14 cellular contexts compared by ENCODE assay signal in genomic region chr5:147892696-147893296, GRCh38. TPM values are rescaled to one million over a fixed set of nuclear protein-coding genes. Genes with fewer than 3 reads are reported as not detected.
DNase-seq lines count a peak whose midpoint lies in the region; ATAC-seq, FAIRE-seq and TF ChIP-seq lines count a peak whose summit lies in the region.
"Had no signal": no experiment of that assay in that cellular context is flagged by ENCODE, and none has a peak within 500 bp of the region (broad histone marks: within the 10 kb centered on the region; RNA-seq: fewer than 3 reads in every experiment).

No MANE protein-coding gene starts in this region.

- H3K27me3 Mint-ChIP-seq in H9 (ENCODE audit: low read depth), result no peaks in the 10 kb centered on the region

- H3K27ac Mint-ChIP-seq in H9, result peak overlapping the region in 1 of 3 experiments; percentile 88; a peak in 2 of 7 replicates
- H3K27ac Mint-ChIP-seq: endodermal cell; stimulated activated effector memory CD8-positive, alpha-beta T cell treated with anti-CD3 and anti-CD28 coated beads, Interleukin-12 subunit alpha, Interleukin-12 subunit beta, amount 100 ng/mL, for 72 hours had no signal

- H3K4me3 Mint-ChIP-seq in H9, result no peak overlapping the region
- H3K4me3 Mint-ChIP-seq: endodermal cell; stimulated activated effector memory CD8-positive, alpha-beta T cell treated with anti-CD3 and anti-CD28 coated beads, Interleukin-12 subunit alpha, Interleukin-12 subunit beta, amount 100 ng/mL, for 72 hours had no signal

- no peak for FAIRE-seq in HTR-8/SVneo (lab: Jason Lieb, UNC)

- no peaks in the 10 kb centered on the region; a peak in 1 of 5 replicates for H3K9me3 Mint-ChIP-seq in H9
- H3K9me3 Mint-ChIP-seq: endodermal cell; stimulated activated effector memory CD8-positive, alpha-beta T cell treated with anti-CD3 and anti-CD28 coated beads, Interleukin-12 subunit alpha, Interleukin-12 subunit beta, amount 100 ng/mL, for 72 hours had no signal

- H3K9ac ChIP-seq in H9 (ENCODE audit: extremely low read depth, insufficient read length, low read length) (no peak overlapping the region), smooth muscle cell (ENCODE audit: low read depth) (peak overlapping the region; percentile 28)
- H3K9ac ChIP-seq: parathyroid adenoma had no signal

- DNase-seq in H9, result peak; percentile 52
- DNase-seq in RWPE2 (ENCODE audit: low spot score), result peak; percentile 78
- DNase-seq in fibroblast of villous mesenchyme (ENCODE audit: low read depth), result peak; percentile 4
- DNase-seq in smooth muscle cell (lab: John Stamatoyannopoulos, UW; ENCODE audit: unreplicated experiment), result no peak
- DNase-seq in NCI-H1694 (lab: John Stamatoyannopoulos, UW), result no peak
- no peak for DNase-seq in HTR-8/SVneo (ENCODE audit: insufficient read length, low spot score)
- DNase-seq in activated naive CD4-positive, alpha-beta T cell (lab: John Stamatoyannopoulos, UW), result no peak
- DNase-seq: activated T-cell treated with anti-CD3 and anti-CD28 coated beads, Interleukin-2, amount 50 U/mL, for 1 hour; endodermal cell had no signal

- no CpG with 5 or more reads among the region's 3 CpGs for WGBS in H9 (ENCODE audit: extremely low coverage, insufficient read length, low lambda C conversion rate)
- 41% methylated on average over 3 of the region's 3 CpGs for WGBS in smooth muscle cell (ENCODE audit: low lambda C conversion rate)

- H3K56ac ChIP-seq in H9 (ENCODE audit: insufficient read length, low read depth, low read length), result no peak overlapping the region

- H4K91ac ChIP-seq in H9 (ENCODE audit: insufficient read length, low read depth, low read length), result no peak overlapping the region

- H3K4me3 ChIP-seq in RWPE2 (ENCODE audit: severe bottlenecking) (no peak overlapping the region), fibroblast of villous mesenchyme (ENCODE audit: low read depth, low read length) (no peak overlapping the region), smooth muscle cell (no peak overlapping the region)
- H3K4me3 ChIP-seq: hepatocyte had no signal

- no peaks in the 10 kb centered on the region for H3K36me3 ChIP-seq in RWPE2 (ENCODE audit: low read depth)
- no peaks in the 10 kb centered on the region for H3K36me3 ChIP-seq in smooth muscle cell (ENCODE audit: low read depth)

- H3K18ac ChIP-seq in H9 (ENCODE audit: insufficient read length, low read depth, low read length), result no peak overlapping the region

- no peak overlapping the region for H2BK5ac ChIP-seq in H9 (ENCODE audit: insufficient read length, low read length)

- H3K23me2 ChIP-seq in H9 (ENCODE audit: insufficient read length, low read depth, low read length, poor library complexity, severe bottlenecking), result no peaks in the 10 kb centered on the region

- no peak overlapping the region for H2BK20ac ChIP-seq in H9 (ENCODE audit: low read depth, low read length, poor library complexity, severe bottlenecking)

- no peak overlapping the region for H3T11ph ChIP-seq in H9 (ENCODE audit: low read length)

- H3K27ac ChIP-seq in H9 (ENCODE audit: insufficient read length, low read depth, low read length) (no peak overlapping the region), RWPE2 (ENCODE audit: poor library complexity, severe bottlenecking) (peak overlapping the region; percentile 82), smooth muscle cell (ENCODE audit: low read depth) (peak overlapping the region; percentile 74)
- H3K27ac ChIP-seq: hepatocyte, parathyroid adenoma had no signal

- TF ChIP-seq CTCF in H9 (conservative IDR thresholded peaks at IDR 0.05) (no peak), RWPE2 (IDR thresholded peaks at IDR 0.05; ENCODE audit: poor library complexity, severe bottlenecking) (no peak), fibroblast of villous mesenchyme (IDR thresholded peaks at IDR 0.05; ENCODE audit: insufficient read depth, low read depth, low read length) (no peak), smooth muscle cell (IDR thresholded peaks at IDR 0.05; ENCODE audit: borderline replicate concordance, insufficient read depth, poor library complexity, severe bottlenecking) (no peak)

- H4K20me1 ChIP-seq in H9 (ENCODE audit: control insufficient read depth, insufficient read depth, insufficient read length) (no peaks in the 10 kb centered on the region), smooth muscle cell (ENCODE audit: low read depth) (no peaks in the 10 kb centered on the region)

- no peak overlapping the region for H3K4ac ChIP-seq in H9 (ENCODE audit: low read depth, low read length)

- no peaks in the 10 kb centered on the region for H3K79me1 ChIP-seq in H9 (ENCODE audit: insufficient read depth, low read depth, low read length, poor library complexity, severe bottlenecking)

- no peak overlapping the region for H3K14ac ChIP-seq in H9 (ENCODE audit: insufficient read depth, low read length)

- no peak overlapping the region for H3K23ac ChIP-seq in H9 (ENCODE audit: insufficient read length, low read depth, low read length)

- H3K79me2 ChIP-seq in H9 (ENCODE audit: insufficient read depth, low read length) (no peaks in the 10 kb centered on the region), smooth muscle cell (ENCODE audit: low read depth) (no peaks in the 10 kb centered on the region)
- H3K79me2 ChIP-seq: hepatocyte, parathyroid adenoma had no signal

- peaks cover 6 to 9% of the 10 kb centered on the region in 2 experiments for H3K4me1 Mint-ChIP-seq in H9
- H3K4me1 Mint-ChIP-seq: stimulated activated effector memory CD8-positive, alpha-beta T cell treated with anti-CD3 and anti-CD28 coated beads, Interleukin-12 subunit alpha, Interleukin-12 subunit beta, amount 100 ng/mL, for 72 hours had no signal

- H3K36me3 Mint-ChIP-seq in H9 (ENCODE audit: insufficient read depth in 1 of 3, low read depth in 3 of 3), result no peaks in the 10 kb centered on the region
- H3K36me3 Mint-ChIP-seq: stimulated activated effector memory CD8-positive, alpha-beta T cell treated with anti-CD3 and anti-CD28 coated beads, Interleukin-12 subunit alpha, Interleukin-12 subunit beta, amount 100 ng/mL, for 72 hours had no signal

- no peak overlapping the region for H4K5ac ChIP-seq in H9 (ENCODE audit: insufficient read length, low read depth, low read length)

- no peaks in the 10 kb centered on the region for H3K9me3 ChIP-seq in H9 (ENCODE audit: control insufficient read depth, low read depth, low read length)
- no peaks in the 10 kb centered on the region for H3K9me3 ChIP-seq in RWPE2 (ENCODE audit: severe bottlenecking)
- no peaks in the 10 kb centered on the region for H3K9me3 ChIP-seq in smooth muscle cell (replicated peaks; ENCODE audit: low read depth)

- ATAC-seq in RWPE2 (ENCODE audit: low read depth), result peak; percentile 86
- ATAC-seq in GM21367 (IDR thresholded peaks at IDR 0.05; ENCODE audit: unreplicated experiment), result no peak
- ATAC-seq: stimulated activated effector memory CD8-positive, alpha-beta T cell treated with anti-CD3 and anti-CD28 coated beads, Interleukin-12 subunit alpha, Interleukin-12 subunit beta, amount 100 ng/mL, for 72 hours had no signal

- H2AK5ac ChIP-seq in H9 (ENCODE audit: insufficient read length, low read length), result no peak overlapping the region

- H4K8ac ChIP-seq in H9 (replicated peaks; ENCODE audit: insufficient read length, low read depth, low read length), result no peak overlapping the region

- no peak overlapping the region for H2BK12ac ChIP-seq in H9 (ENCODE audit: insufficient read length, low read depth, low read length)

- no peak overlapping the region for H2BK15ac ChIP-seq in H9 (ENCODE audit: low read depth, low read length)

- H3K27me3 ChIP-seq in H9 (ENCODE audit: insufficient read depth, low read length) (no peaks in the 10 kb centered on the region), RWPE2 (ENCODE audit: insufficient read depth, poor library complexity, severe bottlenecking) (no peaks in the 10 kb centered on the region), smooth muscle cell (ENCODE audit: low read depth) (peaks cover 57% of the 10 kb centered on the region)
- H3K27me3 ChIP-seq: hepatocyte had no signal

- H3K4me2 ChIP-seq in H9 (ENCODE audit: insufficient read depth, insufficient read length, low read length), result no peak overlapping the region
- no peak overlapping the region for H3K4me2 ChIP-seq in smooth muscle cell
- H3K4me2 ChIP-seq: hepatocyte had no signal

- H3F3A ChIP-seq in smooth muscle cell (ENCODE audit: low read depth), result no peaks in the 10 kb centered on the region

- peaks cover 2% of the 10 kb centered on the region; the same call in 1 of the 2 replicates for H3K4me1 ChIP-seq in H9 (ENCODE audit: insufficient read depth, low read length)
- peaks cover 46% of the 10 kb centered on the region for H3K4me1 ChIP-seq in RWPE2 (ENCODE audit: insufficient read depth, poor library complexity, severe bottlenecking)
- H3K4me1 ChIP-seq in smooth muscle cell (ENCODE audit: low read depth), result no peaks in the 10 kb centered on the region
- H3K4me1 ChIP-seq: parathyroid adenoma had no signal

- H2AFZ ChIP-seq in H9 (ENCODE audit: low read length) (peak overlapping the region; percentile 29), smooth muscle cell (ENCODE audit: low read depth) (no peak overlapping the region)
- H2AFZ ChIP-seq: hepatocyte, parathyroid adenoma had no signal

- H2BK120ac ChIP-seq in H9 (ENCODE audit: low read depth, low read length, poor library complexity, severe bottlenecking), result no peak overlapping the region

RNA-seq across cellular contexts. Expression of gene C5orf46, which starts 13.5 kb away (rescaled TPM):
- total RNA-seq in H9 (2021) (not detected in 2 replicates), fibroblast of villous mesenchyme (0.43 and 4.8 TPM in 2 replicates), smooth muscle cell (15.1 and 27.1 TPM in 2 replicates)
- 10.2 and 43.3 TPM in 2 replicates for polyA plus RNA-seq in smooth muscle cell
- total RNA-seq: endodermal cell, hepatocyte, mesenteric fat pad had no signal

RNA-seq across cellular contexts. Expression of gene SCGB3A2, which starts 14.3 kb away (rescaled TPM):
- total RNA-seq in H9 (2021) (62.5 and 66.0 TPM in 2 replicates), fibroblast of villous mesenchyme (not detected in 2 replicates), smooth muscle cell (2.3 and 2.7 TPM in 2 replicates)
- 3.9 and 13.2 TPM in 2 replicates for polyA plus RNA-seq in smooth muscle cell
- total RNA-seq: mesenteric fat pad had no signal

Comparison
In these comparisons a context has a peak if more than half of its experiments do, and no peak if none do; other contexts are left out.
1. DNase-seq: peak in H9 (single experiment), RWPE2 (single experiment) and fibroblast of villous mesenchyme (single experiment); none in smooth muscle cell (single experiment), NCI-H1694 (single experiment), HTR-8/SVneo (single experiment) and activated naive CD4-positive, alpha-beta T cell (0 of 4).
2. RNA of gene SCGB3A2, which starts 14.3 kb away (total RNA-seq): 62.5 to 66.0 TPM in H9; 2.3 to 2.7 TPM in smooth muscle cell and not detected in fibroblast of villous mesenchyme; every median in the first group is over 10 times any median in the second.